ENCODE assay signal across 17 cellular contexts in the genomic region with DNA sequence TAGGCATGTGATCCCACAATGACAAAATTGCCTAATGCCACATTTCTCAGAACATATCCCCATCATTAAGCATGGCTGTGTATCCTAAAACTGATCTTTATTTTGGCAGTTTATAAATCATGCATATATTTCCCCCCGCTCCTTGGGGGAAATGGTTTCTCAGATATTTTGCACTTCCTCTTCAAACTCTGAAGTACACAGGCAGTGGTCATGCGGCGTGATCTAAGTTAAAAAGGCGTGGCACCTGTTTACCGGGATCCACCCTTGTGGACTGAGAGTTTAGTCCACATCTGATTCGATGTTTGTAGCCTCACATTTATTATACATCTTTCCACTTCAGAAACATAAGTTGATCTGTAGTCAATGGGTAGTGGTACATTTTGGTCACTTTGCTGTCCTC. TPM values are rescaled to one million over a fixed set of nuclear protein-coding genes. Genes with fewer than 3 reads are reported as not detected.
DNase-seq lines count a peak whose midpoint lies in the region; ATAC-seq, FAIRE-seq and TF ChIP-seq lines count a peak whose summit lies in the region.
"Had no signal": no experiment of that assay in that cellular context is flagged by ENCODE, and none has a peak within 500 bp of the region (broad histone marks: within the 10 kb centered on the region; RNA-seq: fewer than 3 reads in every experiment).

No MANE protein-coding gene starts in this region.

- H3K4me2 ChIP-seq in PC-9: no peak overlapping the region
- H3K4me2 ChIP-seq: SK-N-SH had no signal

- H3K36me3 ChIP-seq in PC-9 (ENCODE audit: low read depth): peaks cover 13% of the 10 kb centered on the region; the same call in 1 of the 2 replicates
- no peaks in the 10 kb centered on the region for H3K36me3 ChIP-seq in ascending aorta
- H3K36me3 ChIP-seq: breast epithelium had no signal

- no peak for TF ChIP-seq POLR2A in erythroblast (IDR thresholded peaks at IDR 0.05; ENCODE audit: low read length)

- no peaks in the 10 kb centered on the region for H3K27me3 ChIP-seq in PC-9 (ENCODE audit: insufficient read depth, low read depth)
- H3K27me3 ChIP-seq in ascending aorta: no peaks in the 10 kb centered on the region
- H3K27me3 ChIP-seq: breast epithelium, testis had no signal

- peak overlapping the region; percentile 77 for H3K27ac Mint-ChIP-seq in activated CD4-positive, alpha-beta memory T cell treated with anti-CD3 and anti-CD28 coated beads, Interleukin-2, amount 10 ng/mL, durations not matched to agents 7 days and 5 days
- no peak overlapping the region for H3K27ac Mint-ChIP-seq in activated CD4-positive, alpha-beta memory T cell treated with anti-CD3 and anti-CD28 coated beads for 36 hours
- peak overlapping the region; percentile 67 to 89 for H3K27ac Mint-ChIP-seq in stimulated activated naive CD8-positive, alpha-beta T cell treated with anti-CD3 and anti-CD28 coated beads, Interleukin-15, amount 100 ng/mL, for 72 hours
- H3K27ac Mint-ChIP-seq: activated CD4-positive, alpha-beta T cell treated with anti-CD3 and anti-CD28 coated beads for 36 hours; endodermal cell had no signal

- peaks cover 30% of the 10 kb centered on the region for H3K36me3 Mint-ChIP-seq in activated CD4-positive, alpha-beta memory T cell treated with anti-CD3 and anti-CD28 coated beads, Interleukin-2, amount 10 ng/mL, durations not matched to agents 7 days and 5 days (ENCODE audit: low read depth)
- H3K36me3 Mint-ChIP-seq in activated CD4-positive, alpha-beta memory T cell treated with anti-CD3 and anti-CD28 coated beads for 36 hours: peaks cover 14% of the 10 kb centered on the region

- FAIRE-seq in urothelium cell line (lab: Jason Lieb, UNC): no peak

- H3K4me1 Mint-ChIP-seq in activated CD4-positive, alpha-beta memory T cell treated with anti-CD3 and anti-CD28 coated beads, Interleukin-2, amount 10 ng/mL, durations not matched to agents 7 days and 5 days: peaks cover 58% of the 10 kb centered on the region
- H3K4me1 Mint-ChIP-seq in activated CD4-positive, alpha-beta memory T cell treated with anti-CD3 and anti-CD28 coated beads for 36 hours (ENCODE audit: low read depth): peaks cover 61% of the 10 kb centered on the region
- peaks cover 72% of the 10 kb centered on the region for H3K4me1 Mint-ChIP-seq in stimulated activated naive CD8-positive, alpha-beta T cell treated with anti-CD3 and anti-CD28 coated beads, Interleukin-15, amount 100 ng/mL, for 72 hours

- peaks cover 51% of the 10 kb centered on the region for H3F3A ChIP-seq in PC-9 (ENCODE audit: insufficient read depth, low read depth)

- no TSS peak for BruUV-seq in PC-9 (replicated peaks; lab: Mats Ljungman, UMichigan)

- DNase-seq in activated CD4-positive, alpha-beta memory T cell treated with anti-CD3 and anti-CD28 coated beads, Interleukin-2, amount 10 ng/mL, durations not matched to agents 7 days and 5 days: peak; percentile 34
- DNase-seq in activated CD4-positive, alpha-beta memory T cell treated with anti-CD3 and anti-CD28 coated beads for 36 hours: no peak
- DNase-seq in PC-9: no peak
- peak; percentile 45 to 63 for DNase-seq in erythroblast (lab: John Stamatoyannopoulos, UW)
- DNase-seq in stimulated activated naive CD8-positive, alpha-beta T cell treated with anti-CD3 and anti-CD28 coated beads, Interleukin-15, amount 100 ng/mL, for 72 hours: no peak
- DNase-seq in ascending aorta (ENCODE audit: low spot score in 2 of 2): no peak
- DNase-seq in stimulated activated CD4-positive, alpha-beta T cell treated with anti-CD3 and anti-CD28 coated beads, Interleukin-2, amount 100 ng/mL, for 48 hours: no peak
- no peak for DNase-seq in urothelium cell line (ENCODE audit: low spot score)
- DNase-seq: activated CD4-positive, alpha-beta T cell treated with anti-CD3 and anti-CD28 coated beads for 36 hours; activated effector memory CD4-positive, alpha-beta T cell treated with anti-CD3 and anti-CD28 coated beads, Interleukin-2, amount 50 U/mL, for 16 hours; endodermal cell; KG1; NCI-H2029; NCI-H82; SK-N-SH; testis had no signal

- peaks cover 68% of the 10 kb centered on the region for H4K20me1 ChIP-seq in PC-9 (ENCODE audit: insufficient read depth)

- H3K27ac ChIP-seq in PC-9: peak overlapping the region; percentile 26; the same call in 1 of the 2 replicates
- no peak overlapping the region for H3K27ac ChIP-seq in ascending aorta
- H3K27ac ChIP-seq: breast epithelium had no signal

- CTCF ChIA-PET in activated CD4-positive, alpha-beta memory T cell treated with anti-CD3 and anti-CD28 coated beads, Interleukin-2, amount 10 ng/mL, durations not matched to agents 7 days and 5 days (lab: Charles Lee): interaction anchor here (1.0 to 15.8 kb wide), 5 partner anchors 8 to 219 kb away, joined by 3 to 259 read pairs (median 14); no protein-coding TSS in a partner anchor
- CTCF ChIA-PET in activated CD4-positive, alpha-beta memory T cell treated with anti-CD3 and anti-CD28 coated beads for 36 hours (lab: Charles Lee): interaction anchor here (1.9 to 8.7 kb wide), 5 partner anchors 13 to 218 kb away, joined by 6 to 141 read pairs (median 20); no protein-coding TSS in a partner anchor
- CTCF ChIA-PET in PC-9 (lab: Charles Lee): interaction anchor here (0.6 kb wide), 2 partner anchors 94 to 201 kb away, joined by 3 read pairs; no protein-coding TSS in a partner anchor

- intact Hi-C loops in activated CD4-positive, alpha-beta memory T cell treated with anti-CD3 and anti-CD28 coated beads for 36 hours (cut with micrococcal nuclease): no loop called here
- intact Hi-C loops in PC-9 (cut with micrococcal nuclease; ENCODE audit: unreplicated experiment): loop anchor here (5.0 kb wide), 1 partner anchor 336 kb away; no protein-coding TSS in a partner anchor
- intact Hi-C loops in ascending aorta (cut with DNase I): loop anchor here (10.0 kb wide), 1 partner anchor 324 kb away; no protein-coding TSS in a partner anchor

- H2AFZ ChIP-seq in PC-9: no peak overlapping the region

- no peaks in the 10 kb centered on the region for H3K9me2 ChIP-seq in PC-9 (ENCODE audit: insufficient read depth)
- H3K9me2 ChIP-seq: SK-N-SH had no signal

- H3K9me3 Mint-ChIP-seq in activated CD4-positive, alpha-beta memory T cell treated with anti-CD3 and anti-CD28 coated beads, Interleukin-2, amount 10 ng/mL, durations not matched to agents 7 days and 5 days: no peaks in the 10 kb centered on the region
- no peaks in the 10 kb centered on the region for H3K9me3 Mint-ChIP-seq in activated CD4-positive, alpha-beta memory T cell treated with anti-CD3 and anti-CD28 coated beads for 36 hours
- no peaks in the 10 kb centered on the region for H3K9me3 Mint-ChIP-seq in stimulated activated naive CD8-positive, alpha-beta T cell treated with anti-CD3 and anti-CD28 coated beads, Interleukin-15, amount 100 ng/mL, for 72 hours
- H3K9me3 Mint-ChIP-seq: endodermal cell had no signal

- ATAC-seq in stimulated activated naive CD8-positive, alpha-beta T cell treated with anti-CD3 and anti-CD28 coated beads, Interleukin-15, amount 100 ng/mL, for 72 hours: no peak

- H3K27me3 Mint-ChIP-seq in activated CD4-positive, alpha-beta memory T cell treated with anti-CD3 and anti-CD28 coated beads, Interleukin-2, amount 10 ng/mL, durations not matched to agents 7 days and 5 days: no peaks in the 10 kb centered on the region
- no peaks in the 10 kb centered on the region for H3K27me3 Mint-ChIP-seq in activated CD4-positive, alpha-beta memory T cell treated with anti-CD3 and anti-CD28 coated beads for 36 hours
- H3K27me3 Mint-ChIP-seq in stimulated activated naive CD8-positive, alpha-beta T cell treated with anti-CD3 and anti-CD28 coated beads, Interleukin-15, amount 100 ng/mL, for 72 hours: no peaks in the 10 kb centered on the region
- H3K27me3 Mint-ChIP-seq: activated CD4-positive, alpha-beta T cell treated with anti-CD3 and anti-CD28 coated beads for 36 hours had no signal

- H3K4me1 ChIP-seq in PC-9 (replicated peaks; ENCODE audit: insufficient read depth): peaks cover 11% of the 10 kb centered on the region; the same call in 1 of the 2 replicates
- H3K4me1 ChIP-seq in ascending aorta: peaks cover 0 to 4% of the 10 kb centered on the region in 2 donors

- no peak overlapping the region for H3K4me3 ChIP-seq in PC-9
- H3K4me3 ChIP-seq in ascending aorta: no peak overlapping the region
- H3K4me3 ChIP-seq: breast epithelium, testis had no signal

- H3K9me3 ChIP-seq in PC-9 (ENCODE audit: insufficient read depth, low read depth) (no peaks in the 10 kb centered on the region), ascending aorta (no peaks in the 10 kb centered on the region)
- H3K9me3 ChIP-seq: breast epithelium, SK-N-SH, testis had no signal

- H3K79me2 ChIP-seq in PC-9 (ENCODE audit: low read depth): peaks cover 86% of the 10 kb centered on the region

- TF ChIP-seq CTCF in PC-9 (conservative IDR thresholded peaks at IDR 0.05) (no peak), ascending aorta (IDR thresholded peaks at IDR 0.05) (no peak)

- POLR2A ChIA-PET in activated CD4-positive, alpha-beta memory T cell treated with anti-CD3 and anti-CD28 coated beads, Interleukin-2, amount 10 ng/mL, durations not matched to agents 7 days and 5 days (lab: Charles Lee): interaction anchor here (1.2 to 2.0 kb wide), 2 partner anchors 13 to 17 kb away, joined by 4 to 7 read pairs; no protein-coding TSS in a partner anchor
- POLR2A ChIA-PET in activated CD4-positive, alpha-beta memory T cell treated with anti-CD3 and anti-CD28 coated beads for 36 hours (lab: Charles Lee): no interaction called here
- POLR2A ChIA-PET in PC-9 (lab: Charles Lee; ENCODE audit: unreplicated experiment): no interaction called here

- peak overlapping the region; percentile 4 for H3K4me3 Mint-ChIP-seq in activated CD4-positive, alpha-beta memory T cell treated with anti-CD3 and anti-CD28 coated beads, Interleukin-2, amount 10 ng/mL, durations not matched to agents 7 days and 5 days
- H3K4me3 Mint-ChIP-seq in activated CD4-positive, alpha-beta memory T cell treated with anti-CD3 and anti-CD28 coated beads for 36 hours: no peak overlapping the region
- H3K4me3 Mint-ChIP-seq in stimulated activated naive CD8-positive, alpha-beta T cell treated with anti-CD3 and anti-CD28 coated beads, Interleukin-15, amount 100 ng/mL, for 72 hours: peak overlapping the region; percentile 8 to 54
- H3K4me3 Mint-ChIP-seq: activated CD4-positive, alpha-beta T cell treated with anti-CD3 and anti-CD28 coated beads for 36 hours; endodermal cell had no signal

RNA-seq across cellular contexts. Expression of a gene that starts 51.4 kb away (rescaled TPM):
- total RNA-seq in activated CD4-positive, alpha-beta memory T cell treated with anti-CD3 and anti-CD28 coated beads, Interleukin-2, amount 10 ng/mL, durations not matched to agents 7 days and 5 days: 10 to 100 TPM; 92.2 to 94.4 TPM
- 100 to 1,000 TPM; 105 to 108 TPM for total RNA-seq in activated CD4-positive, alpha-beta memory T cell treated with anti-CD3 and anti-CD28 coated beads for 36 hours
- total RNA-seq in PC-9 (2021): 86.3 and 109 TPM in 2 replicates
- 27.8 TPM for total RNA-seq in ascending aorta

Comparison
In these comparisons a context has a peak if more than half of its experiments do, and no peak if none do; other contexts are left out.
1. DNase-seq: peak in activated CD4-positive, alpha-beta memory T cell treated with anti-CD3 and anti-CD28 coated beads, Interleukin-2, amount 10 ng/mL, durations not matched to agents 7 days and 5 days (single experiment) and erythroblast (2 of 2); none in activated CD4-positive, alpha-beta memory T cell treated with anti-CD3 and anti-CD28 coated beads for 36 hours (single experiment), PC-9 (0 of 2), stimulated activated naive CD8-positive, alpha-beta T cell treated with anti-CD3 and anti-CD28 coated beads, Interleukin-15, amount 100 ng/mL, for 72 hours (0 of 2), ascending aorta (0 of 2), stimulated activated CD4-positive, alpha-beta T cell treated with anti-CD3 and anti-CD28 coated beads, Interleukin-2, amount 100 ng/mL, for 48 hours (0 of 2) and urothelium cell line (single experiment).